In the genomic region with DNA sequence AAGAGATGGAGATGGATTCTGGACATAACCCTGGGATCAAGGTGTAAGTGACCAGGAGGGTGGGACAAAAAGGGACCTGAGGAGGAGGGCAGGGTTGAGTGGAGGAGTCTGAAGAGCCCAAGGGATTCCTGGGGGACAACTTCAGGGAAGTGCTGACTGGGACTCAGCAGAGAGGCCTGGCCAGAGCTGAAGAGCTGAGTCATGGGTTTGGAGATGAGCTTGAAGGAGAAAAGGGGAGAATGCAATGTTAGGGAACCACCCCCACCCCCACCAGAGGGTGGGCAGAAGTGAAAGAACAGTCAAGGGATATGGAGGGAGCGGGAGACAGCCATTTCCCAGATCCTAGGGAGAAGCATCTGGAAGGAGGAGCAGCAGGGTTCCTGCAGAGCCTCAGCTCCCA, we compare ENCODE assay signal across 24 cellular contexts. TPM values are rescaled to one million over a fixed set of nuclear protein-coding genes. Genes with fewer than 3 reads are reported as not detected.
"Had no signal": no experiment of that assay in that cellular context is flagged by ENCODE, and none has a peak within 500 bp of the region (broad histone marks: within the 10 kb centered on the region; RNA-seq: fewer than 3 reads in every experiment).

No MANE protein-coding gene starts in this region.

- FAIRE-seq: endometrium, keratinocyte, pancreas, small intestine had no signal

- H3K27me3 ChIP-seq: esophagus muscularis mucosa, neural progenitor cell, pancreas, testis, tibial nerve, upper lobe of right lung, vagina had no signal

- H3K4me1 ChIP-seq: esophagus muscularis mucosa, left ventricle myocardium inferior, lower lobe of right lung, neural progenitor cell, pancreas, testis, tibial nerve, upper lobe of right lung, vagina had no signal

- H3K9me3 Mint-ChIP-seq: immature natural killer cell; natural killer cell treated with Interleukin-12 subunit alpha and Interleukin-12 subunit beta and Interleukin-15 and Interleukin-18, amount 100 ng/mL, for 72 hours; neural progenitor cell had no signal

- H3K36me3 ChIP-seq: neural progenitor cell, pancreas, vagina had no signal

- H3K9me3 ChIP-seq: esophagus muscularis mucosa, left ventricle myocardium inferior, lower lobe of right lung, pancreas, testis, tibial nerve, upper lobe of right lung, vagina had no signal

- H3K27me3 Mint-ChIP-seq: natural killer cell treated with Interleukin-12 subunit alpha and Interleukin-12 subunit beta and Interleukin-15 and Interleukin-18, amount 100 ng/mL, for 72 hours; progenitor cell of endocrine pancreas had no signal

- H2AFZ ChIP-seq: neural progenitor cell had no signal

- H3K27ac Mint-ChIP-seq: immature natural killer cell; natural killer cell treated with Interleukin-12 subunit alpha and Interleukin-12 subunit beta and Interleukin-15 and Interleukin-18, amount 100 ng/mL, for 72 hours; neural progenitor cell had no signal

- DNase-seq: effector memory CD4-positive, alpha-beta T cell; immature natural killer cell; left ventricle myocardium inferior; lower lobe of right lung; mesenchymal stem cell; midbrain; occipital lobe; pancreas; right cardiac atrium; small intestine; stimulated activated CD4-positive, alpha-beta T cell treated with anti-CD3 and anti-CD28 coated beads, Interleukin-12 subunit alpha, Interleukin-12 subunit beta, amount 100 ng/mL, for 4 hours; stimulated activated naive CD4-positive, alpha-beta T cell treated with Interleukin-2 at 50 U/mL for 16 hours; testis; upper lobe of right lung had no signal

- ATAC-seq: lower lobe of right lung; natural killer cell treated with Interleukin-12 subunit alpha and Interleukin-12 subunit beta and Interleukin-15 and Interleukin-18, amount 100 ng/mL, for 72 hours; pancreas; upper lobe of right lung had no signal

- H3K4me3 ChIP-seq: esophagus muscularis mucosa, left ventricle myocardium inferior, lower lobe of right lung, neural progenitor cell, pancreas, testis, tibial nerve, upper lobe of right lung, vagina had no signal

- H3K27ac ChIP-seq: epithelial cell of prostate, esophagus muscularis mucosa, left ventricle myocardium inferior, lower lobe of right lung, neural progenitor cell, pancreas, testis, tibial nerve, upper lobe of right lung, vagina had no signal

- H3K4me3 Mint-ChIP-seq: immature natural killer cell; natural killer cell treated with Interleukin-12 subunit alpha and Interleukin-12 subunit beta and Interleukin-15 and Interleukin-18, amount 100 ng/mL, for 72 hours; neural progenitor cell had no signal

- H3K4me2 ChIP-seq: neural progenitor cell had no signal

- H3K9ac ChIP-seq: neural progenitor cell had no signal

RNA-seq across cellular contexts. Expression of a gene that starts 55.2 kb away (rescaled TPM):
- total RNA-seq: esophagus muscularis mucosa; fibroblast of villous mesenchyme; left ventricle myocardium inferior; lower lobe of right lung; natural killer cell treated with Interleukin-12 subunit alpha and Interleukin-12 subunit beta and Interleukin-15 and Interleukin-18, amount 100 ng/mL, for 72 hours; right cardiac atrium; tibial nerve; upper lobe of right lung; vagina had no signal
- polyA plus RNA-seq: immature natural killer cell, keratinocyte, right cardiac atrium had no signal
